ENCODE assay signal across 30 cellular contexts in the genomic region with DNA sequence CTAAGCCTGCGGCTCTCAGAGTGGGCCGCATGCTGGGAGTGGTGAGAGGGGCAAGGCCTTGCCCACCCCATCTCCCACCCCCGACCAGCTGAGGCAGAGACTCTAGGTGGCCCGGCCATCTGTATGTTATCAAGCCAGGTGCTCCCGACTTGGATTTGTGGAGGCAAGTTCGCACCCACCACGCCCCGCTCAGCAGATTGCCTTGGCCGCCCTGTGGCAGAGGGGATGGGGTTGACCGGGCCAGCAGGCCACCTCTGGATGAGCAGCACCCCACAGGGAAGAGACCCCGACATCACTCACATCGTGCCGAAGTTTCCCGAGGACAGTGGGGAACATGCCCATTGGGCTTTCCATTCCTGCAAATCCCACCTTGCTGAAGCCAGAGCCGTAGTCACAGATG.
"Had no signal": no experiment of that assay in that cellular context is flagged by ENCODE, and none has a peak within 500 bp of the region (broad histone marks: within the 10 kb centered on the region; RNA-seq: fewer than 3 reads in every experiment).

No MANE protein-coding gene starts in this region.

- H3K27ac Mint-ChIP-seq: natural killer cell; nephron; neural progenitor cell; progenitor cell of endocrine pancreas; stimulated activated memory B cell treated with anti-CD40 and anti-IgM and Interleukin-4, amounts not matched to agents 10 μg/mL and 1 μg/mL and 100 μg/mL, for 72 hours; stimulated activated naive CD8-positive, alpha-beta T cell treated with anti-CD3 and anti-CD28 coated beads, Interleukin-15, Interleukin-2, amounts not matched to agents 100 ng/mL and 50 ng/mL, for 24 hours; type B pancreatic cell had no signal

- H3K9me3 ChIP-seq: neutrophil, ovary, psoas muscle, right lobe of liver, sigmoid colon, spleen, stomach, thoracic aorta, thyroid gland, tibial nerve, upper lobe of right lung, uterus had no signal

- DNase-seq: naive thymus-derived CD4-positive, alpha-beta T cell; natural killer cell; nucleus accumbens; ovary; psoas muscle; right cardiac atrium; right lobe of liver; sigmoid colon; small intestine; spleen; stimulated activated CD4-positive, alpha-beta T cell treated with anti-CD3 and anti-CD28 coated beads, Interleukin-12 subunit alpha, Interleukin-12 subunit beta, amount 100 ng/mL, for 4 hours; stimulated activated CD4-positive, alpha-beta T cell treated with anti-CD3 and anti-CD28 coated beads, Interleukin-1b, Interleukin-23, amount 100 ng/mL, for 48 hours; stimulated activated CD4-positive, alpha-beta T cell treated with anti-CD3 and anti-CD28 coated beads, Interleukin-4, amount 100 ng/mL, for 1 hour; stimulated activated CD4-positive, alpha-beta T cell treated with anti-CD3 and anti-CD28 coated beads, Interleukin-4, amount 100 ng/mL, for 4 hours; stimulated activated CD8-positive, alpha-beta memory T cell treated with anti-CD3 and anti-CD28 coated beads, Interleukin-4, amount 100 ng/mL, for 48 hours; stimulated activated naive CD4-positive, alpha-beta T cell treated with Interleukin-2 at 50 U/mL for 16 hours; stomach; thyroid gland; upper lobe of right lung; uterus had no signal

- H3K79me2 ChIP-seq: parathyroid adenoma had no signal

- H3K4me3 ChIP-seq: neural progenitor cell, ovary, psoas muscle, right lobe of liver, sigmoid colon, spleen, stomach, thoracic aorta, thyroid gland, tibial nerve, upper lobe of right lung, uterus had no signal

- H3K4me1 Mint-ChIP-seq: naive thymus-derived CD4-positive, alpha-beta T cell; nephron; neural progenitor cell had no signal

- H2AFZ ChIP-seq: neural progenitor cell, parathyroid adenoma had no signal

- H3K4me2 ChIP-seq: neural progenitor cell had no signal

- H3K27ac ChIP-seq: neural progenitor cell, neutrophil, ovary, parathyroid adenoma, psoas muscle, right lobe of liver, sigmoid colon, spleen, stomach, thoracic aorta, thyroid gland, tibial nerve, upper lobe of right lung, uterus had no signal

- H3K36me3 ChIP-seq: neural progenitor cell, neutrophil, ovary, right lobe of liver, sigmoid colon, spleen, stomach, thoracic aorta, thyroid gland, tibial nerve, upper lobe of right lung, uterus had no signal

- H3K36me3 Mint-ChIP-seq: natural killer cell; neural progenitor cell; stimulated activated memory B cell treated with anti-CD40 and anti-IgM and Interleukin-4, amounts not matched to agents 10 μg/mL and 1 μg/mL and 100 μg/mL, for 72 hours; type B pancreatic cell had no signal

- H3K4me3 Mint-ChIP-seq: naive thymus-derived CD4-positive, alpha-beta T cell; natural killer cell; nephron; neural progenitor cell; stimulated activated memory B cell treated with anti-CD40 and anti-IgM and Interleukin-4, amounts not matched to agents 10 μg/mL and 1 μg/mL and 100 μg/mL, for 72 hours; stimulated activated naive CD8-positive, alpha-beta T cell treated with anti-CD3 and anti-CD28 coated beads, Interleukin-15, Interleukin-2, amounts not matched to agents 100 ng/mL and 50 ng/mL, for 24 hours; type B pancreatic cell had no signal

- H3K27me3 ChIP-seq: neural progenitor cell, ovary, right lobe of liver, sigmoid colon, thyroid gland, tibial nerve, upper lobe of right lung, uterus had no signal

- H3K9ac ChIP-seq: neural progenitor cell, parathyroid adenoma had no signal

- ATAC-seq: naive thymus-derived CD4-positive, alpha-beta T cell; natural killer cell; psoas muscle; right cardiac atrium; stimulated activated memory B cell treated with anti-CD40 and anti-IgM and Interleukin-4, amounts not matched to agents 10 μg/mL and 1 μg/mL and 100 μg/mL, for 72 hours; upper lobe of right lung had no signal

- H3K4me1 ChIP-seq: neural progenitor cell, parathyroid adenoma, psoas muscle, right lobe of liver, sigmoid colon, spleen, stomach, thyroid gland, tibial nerve, upper lobe of right lung, uterus had no signal
